Comparison of ENCODE assay signal across 21 cellular contexts in the genomic region with DNA sequence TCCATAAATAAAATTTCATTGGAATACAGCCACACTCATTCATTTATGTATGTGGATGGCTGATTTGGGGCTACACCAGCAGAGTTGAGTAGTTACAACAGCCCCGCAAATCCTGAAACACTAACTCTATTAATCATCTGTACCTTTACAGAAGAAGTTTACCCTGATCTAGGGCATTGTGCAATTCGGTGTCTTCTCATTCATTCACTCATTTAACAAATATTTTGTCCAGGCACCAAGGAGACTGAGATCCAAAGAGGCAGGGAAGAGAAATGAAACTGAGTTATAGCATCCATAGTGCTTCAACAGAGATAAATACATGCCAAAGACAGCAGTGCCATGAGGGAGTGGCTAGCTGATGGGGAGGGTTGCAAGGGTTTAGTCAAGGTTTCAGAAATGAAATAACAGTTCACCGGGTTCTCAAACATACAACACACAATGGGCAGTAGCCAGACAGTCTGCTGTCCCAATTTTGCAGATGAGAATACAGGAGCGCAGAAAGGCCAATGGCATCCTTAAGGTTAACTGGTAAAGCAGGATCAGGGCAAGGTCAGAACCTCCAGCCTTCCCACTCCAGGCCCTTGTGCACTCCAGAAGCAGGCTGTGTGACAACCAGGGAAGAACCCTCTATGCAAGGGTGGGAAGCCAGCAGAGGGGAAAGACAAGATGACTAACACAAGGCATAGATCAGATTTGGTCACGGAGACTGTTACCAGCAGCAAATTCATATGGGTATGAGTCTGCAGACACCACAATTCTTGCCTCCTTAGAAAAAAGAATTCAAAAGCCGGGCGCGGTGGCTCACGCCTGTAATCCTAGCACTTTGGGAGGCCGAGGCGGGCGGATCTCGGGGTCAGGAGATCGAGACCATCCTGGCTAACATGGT. TPM values are rescaled to one million over a fixed set of nuclear protein-coding genes. Genes with fewer than 3 reads are reported as not detected.
"Had no signal": no experiment of that assay in that cellular context is flagged by ENCODE, and none has a peak within 500 bp of the region (broad histone marks: within the 10 kb centered on the region; RNA-seq: fewer than 3 reads in every experiment).

No MANE protein-coding gene starts in this region.

- H3K36me3 Mint-ChIP-seq: natural killer cell treated with Interleukin-12 subunit alpha and Interleukin-12 subunit beta and Interleukin-15 and Interleukin-18, amount 100 ng/mL, for 72 hours had no signal

- H3K27ac ChIP-seq: ascending aorta, dorsolateral prefrontal cortex, transverse colon had no signal

- H3K9me3 ChIP-seq: ascending aorta, transverse colon had no signal

- H3K27me3 ChIP-seq: ascending aorta, transverse colon had no signal

- H3K4me1 Mint-ChIP-seq: activated naive CD8-positive, alpha-beta T cell treated with anti-CD3 and anti-CD28 coated beads, Interleukin-2, amount 50 U/mL, for 24 hours had no signal

- H3K27ac Mint-ChIP-seq: activated naive CD8-positive, alpha-beta T cell treated with anti-CD3 and anti-CD28 coated beads, Interleukin-2, amount 50 U/mL, for 24 hours; endodermal cell; natural killer cell treated with Interleukin-12 subunit alpha and Interleukin-12 subunit beta and Interleukin-15 and Interleukin-18, amount 100 ng/mL, for 72 hours had no signal

- H3K27me3 Mint-ChIP-seq: natural killer cell treated with Interleukin-12 subunit alpha and Interleukin-12 subunit beta and Interleukin-15 and Interleukin-18, amount 100 ng/mL, for 72 hours had no signal

- ATAC-seq: activated naive CD8-positive, alpha-beta T cell treated with anti-CD3 and anti-CD28 coated beads, Interleukin-2, amount 50 U/mL, for 24 hours; natural killer cell treated with Interleukin-12 subunit alpha and Interleukin-12 subunit beta and Interleukin-15 and Interleukin-18, amount 100 ng/mL, for 72 hours had no signal

- H3K4me3 Mint-ChIP-seq: activated naive CD8-positive, alpha-beta T cell treated with anti-CD3 and anti-CD28 coated beads, Interleukin-2, amount 50 U/mL, for 24 hours; endodermal cell; natural killer cell treated with Interleukin-12 subunit alpha and Interleukin-12 subunit beta and Interleukin-15 and Interleukin-18, amount 100 ng/mL, for 72 hours had no signal

- DNase-seq: activated CD4-positive, alpha-beta T cell treated with anti-CD3 and anti-CD28 coated beads, Interleukin-2, amount 50 U/mL, for 4 hours; activated CD4-positive, CD25-positive, alpha-beta regulatory T cell treated with anti-CD3 and anti-CD28 coated beads, Interleukin-2, amount 50 U/mL, for 72 hours; activated naive CD4-positive, alpha-beta T cell treated with Interleukin-2 at 50 U/mL for 16 hours; activated naive CD8-positive, alpha-beta T cell treated with anti-CD3 and anti-CD28 coated beads, Interleukin-2, amount 50 U/mL, for 24 hours; activated T-cell treated with anti-CD3 and anti-CD28 coated beads for 4 hours; dorsolateral prefrontal cortex; endodermal cell; hypothalamus; kidney glomerular epithelial cell; mesendoderm; small intestine; stimulated activated CD4-positive, alpha-beta T cell treated with anti-CD3 and anti-CD28 coated beads, Interleukin-4, amount 100 ng/mL, for 24 hours; stimulated activated naive CD4-positive, alpha-beta T cell treated with Interleukin-2 at 50 U/mL for 16 hours; substantia nigra; T1000; transverse colon had no signal

- H3K36me3 ChIP-seq: ascending aorta, transverse colon had no signal

- H3K4me3 ChIP-seq: ascending aorta, dorsolateral prefrontal cortex, transverse colon had no signal

- H3K4me1 ChIP-seq: ascending aorta, transverse colon had no signal

RNA-seq across cellular contexts. Expression of a gene that starts 40.0 kb away (rescaled TPM):
- total RNA-seq: ascending aorta, glomerular endothelial cell, liver, transverse colon had no signal
- polyA plus RNA-seq: esophagus, liver, small intestine had no signal
